25 cellular contexts compared by ENCODE assay signal in the genomic region with DNA sequence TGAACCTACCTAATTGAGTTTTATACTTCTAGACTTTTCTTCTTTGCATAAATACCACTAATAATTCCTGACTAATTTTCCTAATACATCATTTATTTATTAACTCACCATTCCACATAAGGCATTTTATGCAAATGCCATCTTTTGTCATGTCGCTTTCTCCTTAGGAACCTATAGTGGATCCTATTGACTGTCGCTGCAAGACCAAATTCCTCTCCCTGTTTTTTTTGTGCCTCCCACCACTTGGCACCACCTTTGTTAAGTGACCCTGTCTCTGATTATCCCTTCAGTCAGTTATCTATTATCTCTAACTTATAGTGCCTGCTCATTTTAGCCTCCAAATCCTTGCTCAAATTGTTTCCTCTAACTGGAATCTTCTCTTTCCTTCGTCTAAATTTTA. TPM values are rescaled to one million over a fixed set of nuclear protein-coding genes. Genes with fewer than 3 reads are reported as not detected.
DNase-seq lines count a peak whose midpoint lies in the region; ATAC-seq and TF ChIP-seq lines count a peak whose summit lies in the region.
"Had no signal": no experiment of that assay in that cellular context is flagged by ENCODE, and none has a peak within 500 bp of the region (broad histone marks: within the 10 kb centered on the region; RNA-seq: fewer than 3 reads in every experiment).

No MANE protein-coding gene starts in this region.

- TF ChIP-seq CTCF in HEK293 (tag by site-specific recombination; IDR thresholded peaks at IDR 0.05) (no peak), WTC11 (IDR thresholded peaks at IDR 0.05) (no peak)

- no peaks in the 10 kb centered on the region for H3K4me1 ChIP-seq in CD8-positive, alpha-beta memory T cell (ENCODE audit: insufficient read depth, low read length)
- H3K4me1 ChIP-seq in HEK293 (ENCODE audit: control insufficient read depth, insufficient read depth, low read length): no peaks in the 10 kb centered on the region

- no peaks in the 10 kb centered on the region for H3K36me3 ChIP-seq in CD8-positive, alpha-beta memory T cell (ENCODE audit: insufficient read depth, low read length)
- H3K36me3 ChIP-seq in HEK293 (ENCODE audit: control insufficient read depth in 2 of 2, insufficient read depth in 1 of 2, low read length in 2 of 2): no peaks in the 10 kb centered on the region
- H3K36me3 ChIP-seq: BLaER1 had no signal

- peaks cover 7 to 24% (median 22%) of the 10 kb centered on the region in 3 donors for H3K4me1 Mint-ChIP-seq in CD8-positive, alpha-beta memory T cell
- peaks cover 15% of the 10 kb centered on the region for H3K4me1 Mint-ChIP-seq in WTC11
- H3K4me1 Mint-ChIP-seq in activated CD4-positive, alpha-beta memory T cell treated with anti-CD3 and anti-CD28 coated beads for 36 hours (ENCODE audit: low read depth): peaks cover 18% of the 10 kb centered on the region

- H3K4me3 ChIP-seq in CD8-positive, alpha-beta memory T cell (ENCODE audit: low read length): no peak overlapping the region
- no peak overlapping the region for H3K4me3 ChIP-seq in HEK293 (ENCODE audit: low read depth, low read length)
- H3K4me3 ChIP-seq: BLaER1, K562 had no signal

- CTCF ChIA-PET in CD8-positive, alpha-beta memory T cell (lab: Charles Lee): no interaction called here
- CTCF ChIA-PET in HEK293 (lab: Yijun Ruan, JAX) (no interaction called here), WTC11 (lab: Charles Lee) (interaction anchor here (0.7 kb wide), 1 partner anchor 170 kb away, joined by 4 read pairs; no protein-coding TSS in a partner anchor)
- CTCF ChIA-PET in activated CD4-positive, alpha-beta memory T cell treated with anti-CD3 and anti-CD28 coated beads for 36 hours (lab: Charles Lee): no interaction called here

- no peaks in the 10 kb centered on the region for H3K9me3 Mint-ChIP-seq in CD8-positive, alpha-beta memory T cell
- peaks cover 10% of the 10 kb centered on the region for H3K9me3 Mint-ChIP-seq in WTC11
- H3K9me3 Mint-ChIP-seq in activated CD4-positive, alpha-beta memory T cell treated with anti-CD3 and anti-CD28 coated beads for 36 hours: no peaks in the 10 kb centered on the region
- H3K9me3 Mint-ChIP-seq: CD8-positive, alpha-beta T cell; HFFc6 had no signal

- H3K27me3 Mint-ChIP-seq in CD8-positive, alpha-beta memory T cell: no peaks in the 10 kb centered on the region
- no peaks in the 10 kb centered on the region; the same call in none of the 2 replicates for H3K27me3 Mint-ChIP-seq in WTC11 (ENCODE audit: low read depth)
- H3K27me3 Mint-ChIP-seq in activated CD4-positive, alpha-beta memory T cell treated with anti-CD3 and anti-CD28 coated beads for 36 hours: no peaks in the 10 kb centered on the region

- ATAC-seq in WTC11 (peak; percentile 71), GM19467 (IDR thresholded peaks at IDR 0.05; ENCODE audit: unreplicated experiment) (no peak)
- ATAC-seq: CD8-positive, alpha-beta T cell; K562 had no signal

- intact Hi-C loops in activated CD4-positive, alpha-beta memory T cell treated with anti-CD3 and anti-CD28 coated beads for 36 hours (cut with micrococcal nuclease): loop anchor here (10.0 kb wide), 2 partner anchors 174 to 404 kb away; no protein-coding TSS in a partner anchor

- H3K27me3 ChIP-seq in CD8-positive, alpha-beta memory T cell (ENCODE audit: insufficient read depth, low read length, poor library complexity, severe bottlenecking): no peaks in the 10 kb centered on the region
- H3K27me3 ChIP-seq: BLaER1 had no signal

- no peak overlapping the region for H3K27ac ChIP-seq in CD8-positive, alpha-beta memory T cell (ENCODE audit: low read depth, low read length)
- no peak overlapping the region for H3K27ac ChIP-seq in HEK293 (ENCODE audit: extremely low read depth, low read depth, low read length)
- H3K27ac ChIP-seq: BLaER1, HL-60 had no signal

- no peaks in the 10 kb centered on the region for H3K9me3 ChIP-seq in CD8-positive, alpha-beta memory T cell (ENCODE audit: low read length)
- no peaks in the 10 kb centered on the region for H3K9me3 ChIP-seq in HEK293 (ENCODE audit: control insufficient read depth, insufficient read depth, low read depth, low read length)
- H3K9me3 ChIP-seq: BLaER1 had no signal

- POLR2A ChIA-PET in CD8-positive, alpha-beta memory T cell (lab: Charles Lee): no interaction called here
- POLR2A ChIA-PET in HEK293 (lab: Yijun Ruan, JAX) (no interaction called here), WTC11 (lab: Charles Lee) (no interaction called here)
- POLR2A ChIA-PET in activated CD4-positive, alpha-beta memory T cell treated with anti-CD3 and anti-CD28 coated beads for 36 hours (lab: Charles Lee): no interaction called here

- no peak overlapping the region for H3K27ac Mint-ChIP-seq in CD8-positive, alpha-beta memory T cell
- H3K27ac Mint-ChIP-seq in WTC11: no peak overlapping the region
- H3K27ac Mint-ChIP-seq in activated CD4-positive, alpha-beta memory T cell treated with anti-CD3 and anti-CD28 coated beads for 36 hours: no peak overlapping the region
- H3K27ac Mint-ChIP-seq: CD14-positive monocyte; CD8-positive, alpha-beta T cell; HFFc6 had no signal

- no peak for DNase-seq in CD8-positive, alpha-beta memory T cell
- DNase-seq in WTC11 (ENCODE audit: low spot score) (no peak), iPS DF 19.7 (ENCODE audit: low read depth, low spot score) (peak; percentile 15), NCI-H446 treated with DMSO at 0.1 percent for 48 hours (lab: John Stamatoyannopoulos, UW) (no peak), SW 1271 (lab: John Stamatoyannopoulos, UW) (no peak)
- no peak for DNase-seq in activated CD4-positive, alpha-beta memory T cell treated with anti-CD3 and anti-CD28 coated beads for 36 hours
- DNase-seq: 8988T; CD8-positive, alpha-beta T cell; COR-L47; DMS 273 treated with DMSO at 0.1 percent for 48 hours; DMS53; DND-41; EL; GOT3; HCEC 1CT; HFFc6; IMR-90 had no signal

- H3K4me3 Mint-ChIP-seq in CD8-positive, alpha-beta memory T cell: peak overlapping the region in 5 of 7 donors; percentile 3 to 67 (median 33)
- no peak overlapping the region for H3K4me3 Mint-ChIP-seq in WTC11
- H3K4me3 Mint-ChIP-seq in activated CD4-positive, alpha-beta memory T cell treated with anti-CD3 and anti-CD28 coated beads for 36 hours: no peak overlapping the region

- peaks cover 0 to 2% (median 0%) of the 10 kb centered on the region in 3 donors for H3K36me3 Mint-ChIP-seq in CD8-positive, alpha-beta memory T cell
- H3K36me3 Mint-ChIP-seq in WTC11: peaks cover 3% of the 10 kb centered on the region; the same call in 1 of the 2 replicates
- no peaks in the 10 kb centered on the region for H3K36me3 Mint-ChIP-seq in activated CD4-positive, alpha-beta memory T cell treated with anti-CD3 and anti-CD28 coated beads for 36 hours
- H3K36me3 Mint-ChIP-seq: CD14-positive monocyte; CD8-positive, alpha-beta T cell had no signal

TF ChIP-seq in HEK293, 187 proteins besides CTCF, POLR2A, EP300 and RAD21:
- TF ChIP-seq ZNF792 (tag by site-specific recombination; IDR thresholded peaks at IDR 0.05) (no peak), ZNF404 (tag by site-specific recombination; IDR thresholded peaks at IDR 0.05) (no peak), MYNN (tag by site-specific recombination; IDR thresholded peaks at IDR 0.05; ENCODE audit: borderline replicate concordance) (no peak), ZNF555 (tag by site-specific recombination; conservative IDR thresholded peaks at IDR 0.05) (no peak), SETDB1 (IDR thresholded peaks at IDR 0.05; ENCODE audit: insufficient read length, low read length) (no peak), ZNF585B (tag by site-specific recombination; IDR thresholded peaks at IDR 0.05) (0 out of 2 replicates have a peak, but pooled peaks have one; percentile 17)

TF ChIP-seq in WTC11, 78 proteins besides CTCF, POLR2A, EP300 and RAD21:
- TF ChIP-seq JAZF1 (CRISPR knock-in tag; IDR thresholded peaks at IDR 0.05) (no peak), ATF1 (CRISPR knock-in tag; IDR thresholded peaks at IDR 0.05) (no peak), CREB1 (CRISPR knock-in tag; IDR thresholded peaks at IDR 0.05) (no peak), AR (CRISPR knock-in tag; IDR thresholded peaks at IDR 0.05) (no peak)

RNA-seq across cellular contexts. Expression of gene UNC80, which starts 19.5 kb away (rescaled TPM):
- not detected for total RNA-seq in CD8-positive, alpha-beta memory T cell
- polyA plus RNA-seq in CD8-positive, alpha-beta memory T cell: not detected
- total RNA-seq in WTC11 (2021): 0.30 to 0.48 TPM (median 0.34 TPM) in 3 replicates
- not detected for total RNA-seq in activated CD4-positive, alpha-beta memory T cell treated with anti-CD3 and anti-CD28 coated beads for 36 hours
- total RNA-seq: CD8-positive, alpha-beta T cell; G401; HFFc6; IMR-90 had no signal
- polyA plus RNA-seq: AG04450, CD14-positive monocyte, IMR-90 had no signal

Comparison
In these comparisons a context has a peak if more than half of its experiments do, and no peak if none do; other contexts are left out.
1. H3K4me3 Mint-ChIP-seq: peak in CD8-positive, alpha-beta memory T cell (5 of 7); none in WTC11 (single experiment) and activated CD4-positive, alpha-beta memory T cell treated with anti-CD3 and anti-CD28 coated beads for 36 hours (single experiment).